In the genomic region with DNA sequence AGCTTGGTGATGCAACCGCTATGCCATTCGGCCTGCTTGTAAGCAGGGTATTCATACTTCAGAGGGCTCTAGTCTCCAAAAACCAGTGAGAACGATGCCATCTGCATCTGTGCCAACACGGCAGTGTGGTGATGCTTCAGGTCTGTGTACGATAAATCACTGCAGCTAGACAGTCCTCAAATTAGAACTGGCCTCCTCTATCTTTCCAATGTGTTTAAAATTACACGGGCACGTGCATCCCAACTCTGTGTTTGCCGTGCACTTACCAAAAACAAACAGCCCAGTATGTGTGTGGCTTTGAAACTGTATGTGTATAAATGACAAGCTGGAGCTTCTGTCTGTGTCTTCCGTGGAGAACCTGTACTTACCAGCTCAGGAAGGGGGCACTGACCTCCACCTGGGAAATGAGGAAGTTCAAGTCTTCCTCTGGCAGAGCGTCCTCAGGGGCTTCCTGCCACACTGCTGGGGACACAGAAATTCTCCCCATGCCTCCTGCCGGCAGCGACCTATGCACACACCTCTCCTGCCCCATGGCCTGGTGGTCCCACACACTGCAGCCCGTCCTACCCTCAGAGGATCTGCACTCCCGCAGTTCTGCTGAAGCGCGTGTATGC, we compare ENCODE assay signal across 14 cellular contexts. TPM values are rescaled to one million over a fixed set of nuclear protein-coding genes. Genes with fewer than 3 reads are reported as not detected.
A peak's percentile ranks its signal among the peaks of the same experiment; 100 is the strongest.
DNase-seq lines count a peak whose midpoint lies in the region; ATAC-seq and TF ChIP-seq lines count a peak whose summit lies in the region.
"Had no signal": no experiment of that assay in that cellular context is flagged by ENCODE, and none has a peak within 500 bp of the region (broad histone marks: within the 10 kb centered on the region; RNA-seq: fewer than 3 reads in every experiment).

No MANE protein-coding gene starts in this region.

- TF ChIP-seq POLR2A in NB4 (IDR thresholded peaks at IDR 0.05; ENCODE audit: extremely low read depth, insufficient read length) (no peak), uterus (IDR thresholded peaks at IDR 0.05) (no peak)

- H3K9me3 ChIP-seq in uterus, result no peaks in the 10 kb centered on the region

- H3K27ac ChIP-seq in temporal lobe (ENCODE audit: low read depth, low read length) (peak overlapping the region; percentile 53), uterus (no peak overlapping the region)

- H3K27ac Mint-ChIP-seq in effector memory CD8-positive, alpha-beta T cell, result peak overlapping the region in 1 of 2 donors; percentile 29
- H3K27ac Mint-ChIP-seq: GM23338; T-helper 2 cell treated with Interferon-gamma antibody and Interleukin-4, amounts not matched to agents 5 μg/mL and 100 μg/mL, for 36 hours had no signal

- H3K4me3 ChIP-seq in NB4 (ENCODE audit: low read depth, low read length) (no peak overlapping the region), uterus (no peak overlapping the region)
- H3K4me3 ChIP-seq: GM23338 had no signal

- ATAC-seq in effector memory CD8-positive, alpha-beta T cell (replicated peaks), result no peak
- ATAC-seq: GM23338 had no signal

- intact Hi-C loops in uterus (cut with DNase I; ENCODE audit: low total_unique reads), result no loop called here

- H3K4me3 Mint-ChIP-seq in effector memory CD8-positive, alpha-beta T cell, result no peak overlapping the region
- H3K4me3 Mint-ChIP-seq: activated naive CD4-positive, alpha-beta T cell treated with anti-CD3 and anti-CD28 coated beads for 36 hours; GM23338; T-helper 2 cell treated with Interferon-gamma antibody and Interleukin-4, amounts not matched to agents 5 μg/mL and 100 μg/mL, for 36 hours had no signal

- H3K36me3 Mint-ChIP-seq in effector memory CD8-positive, alpha-beta T cell (ENCODE audit: insufficient read depth), result peaks cover 23% of the 10 kb centered on the region

- H3K9me3 Mint-ChIP-seq in effector memory CD8-positive, alpha-beta T cell, result no peaks in the 10 kb centered on the region
- H3K9me3 Mint-ChIP-seq: activated naive CD4-positive, alpha-beta T cell treated with anti-CD3 and anti-CD28 coated beads for 36 hours; T-helper 2 cell treated with Interferon-gamma antibody and Interleukin-4, amounts not matched to agents 5 μg/mL and 100 μg/mL, for 36 hours had no signal

- H3K27me3 ChIP-seq in uterus, result no peaks in the 10 kb centered on the region

- no peaks in the 10 kb centered on the region for H3K27me3 Mint-ChIP-seq in effector memory CD8-positive, alpha-beta T cell

- H3K4me1 Mint-ChIP-seq in effector memory CD8-positive, alpha-beta T cell (ENCODE audit: low read depth in 2 of 2), result peaks cover 3% of the 10 kb centered on the region in 2 donors
- H3K4me1 Mint-ChIP-seq: GM23338 had no signal

- TF ChIP-seq CTCF in NB4 (IDR thresholded peaks at IDR 0.05; ENCODE audit: low read depth, low read length) (no peak), uterus (IDR thresholded peaks at IDR 0.05) (no peak)

- DNase-seq in activated CD8-positive, alpha-beta memory T cell treated with anti-CD3 and anti-CD28 coated beads for 24 hours, result peak; percentile 37
- DNase-seq in activated CD8-positive, alpha-beta memory T cell treated with anti-CD3 and anti-CD28 coated beads, Interleukin-2, amount 50 U/mL, for 48 hours, result no peak
- DNase-seq in NB4 (ENCODE audit: low read depth) (peak; percentile 53), ecto neural progenitor cell (ENCODE audit: low spot score) (peak; percentile 26), uterus (no peak)
- DNase-seq in effector CD8-positive, alpha-beta T cell (lab: John Stamatoyannopoulos, UW), result no peak
- no peak for DNase-seq in effector memory CD8-positive, alpha-beta T cell
- DNase-seq: activated CD4-positive, alpha-beta T cell treated with anti-CD3 and anti-CD28 coated beads, Interleukin-2, amount 50 U/mL, for 48 hours; activated naive CD4-positive, alpha-beta T cell treated with anti-CD3 and anti-CD28 coated beads for 36 hours; mammary epithelial cell; NCI-H226 had no signal

- no peaks in the 10 kb centered on the region for H3K36me3 ChIP-seq in uterus

- no peaks in the 10 kb centered on the region for H3K4me1 ChIP-seq in uterus

RNA-seq across cellular contexts. Expression of a gene that starts 12.3 kb away (rescaled TPM):
- 14.5 TPM for total RNA-seq in temporal lobe
- total RNA-seq in uterus, result 10 to 100 TPM in 3 of 4 donors, 1 to 10 TPM in 1; 5.1 to 32.6 (median 20.6) TPM

Comparison
In these comparisons a context has a peak if more than half of its experiments do, and no peak if none do; other contexts are left out.
1. DNase-seq: peak in activated CD8-positive, alpha-beta memory T cell treated with anti-CD3 and anti-CD28 coated beads for 24 hours (single experiment), NB4 (single experiment) and ecto neural progenitor cell (single experiment); none in activated CD8-positive, alpha-beta memory T cell treated with anti-CD3 and anti-CD28 coated beads, Interleukin-2, amount 50 U/mL, for 48 hours (single experiment), effector CD8-positive, alpha-beta T cell (single experiment), effector memory CD8-positive, alpha-beta T cell (0 of 3) and uterus (0 of 2).